In genomic region chr11:82003671-82004148, GRCh38 we compare ENCODE assay signal across 14 cellular contexts.
DNase-seq lines count a peak whose midpoint lies in the region; ATAC-seq, FAIRE-seq and TF ChIP-seq lines count a peak whose summit lies in the region.
"Had no signal": no experiment of that assay in that cellular context is flagged by ENCODE, and none has a peak within 500 bp of the region (broad histone marks: within the 10 kb centered on the region; RNA-seq: fewer than 3 reads in every experiment).

No MANE protein-coding gene starts in this region.

- no peak overlapping the region for H3K4me3 Mint-ChIP-seq in activated CD8-positive, alpha-beta memory T cell treated with anti-CD3 and anti-CD28 coated beads, Interleukin-2, amount 10 ng/mL, durations not matched to agents 7 days and 5 days

- no peaks in the 10 kb centered on the region for H3K27me3 Mint-ChIP-seq in activated CD8-positive, alpha-beta memory T cell treated with anti-CD3 and anti-CD28 coated beads, Interleukin-2, amount 10 ng/mL, durations not matched to agents 7 days and 5 days

- CTCF ChIA-PET in activated CD8-positive, alpha-beta memory T cell treated with anti-CD3 and anti-CD28 coated beads, Interleukin-2, amount 10 ng/mL, durations not matched to agents 7 days and 5 days (lab: Charles Lee), result no interaction called here

- no peak for ATAC-seq in activated CD8-positive, alpha-beta memory T cell treated with anti-CD3 and anti-CD28 coated beads, Interleukin-2, amount 10 ng/mL, durations not matched to agents 7 days and 5 days
- no peak for ATAC-seq in GM19328 (IDR thresholded peaks at IDR 0.05; ENCODE audit: unreplicated experiment)
- ATAC-seq: body of pancreas, upper lobe of right lung had no signal

- H3K36me3 Mint-ChIP-seq in activated CD8-positive, alpha-beta memory T cell treated with anti-CD3 and anti-CD28 coated beads, Interleukin-2, amount 10 ng/mL, durations not matched to agents 7 days and 5 days, result no peaks in the 10 kb centered on the region

- no peaks in the 10 kb centered on the region for H3K9me3 Mint-ChIP-seq in activated CD8-positive, alpha-beta memory T cell treated with anti-CD3 and anti-CD28 coated beads, Interleukin-2, amount 10 ng/mL, durations not matched to agents 7 days and 5 days (ENCODE audit: low read depth)

- no peak for TF ChIP-seq POLR2A in GM12891 (IDR thresholded peaks at IDR 0.05; ENCODE audit: low read depth, low read length)

- DNase-seq in activated CD8-positive, alpha-beta memory T cell treated with anti-CD3 and anti-CD28 coated beads, Interleukin-2, amount 50 U/mL, for 48 hours, result peak; percentile 60
- DNase-seq in activated CD8-positive, alpha-beta memory T cell treated with anti-CD3 and anti-CD28 coated beads, Interleukin-2, amount 10 ng/mL, durations not matched to agents 7 days and 5 days, result no peak
- peak; percentile 12 for DNase-seq in NCI-H510A (lab: John Stamatoyannopoulos, UW)
- DNase-seq in epithelial cell of esophagus (ENCODE audit: low read depth), result peak; percentile 75
- DNase-seq in stimulated activated CD8-positive, alpha-beta memory T cell treated with anti-CD3 and anti-CD28 coated beads, Interleukin-4, amount 100 ng/mL, for 48 hours, result peak; percentile 45
- no peak for DNase-seq in GM12891 (ENCODE audit: insufficient read length, low spot score)
- no peak for DNase-seq in OCI-M1 (lab: John Stamatoyannopoulos, UW)
- DNase-seq: NCI-H1048, NCI-H774, upper lobe of right lung had no signal

- peaks cover 11% of the 10 kb centered on the region for H3K4me1 Mint-ChIP-seq in activated CD8-positive, alpha-beta memory T cell treated with anti-CD3 and anti-CD28 coated beads, Interleukin-2, amount 10 ng/mL, durations not matched to agents 7 days and 5 days

- no peak overlapping the region for H3K4me3 ChIP-seq in epithelial cell of esophagus (ENCODE audit: low read length)
- H3K4me3 ChIP-seq: BLaER1 treated with 17β-estradiol and CSF1 and Interleukin-3, amounts not matched to agents 10 nM and 100 nM; body of pancreas; right atrium auricular region; upper lobe of right lung had no signal

- no peak overlapping the region for H3K27ac Mint-ChIP-seq in activated CD8-positive, alpha-beta memory T cell treated with anti-CD3 and anti-CD28 coated beads, Interleukin-2, amount 10 ng/mL, durations not matched to agents 7 days and 5 days

- TF ChIP-seq CTCF in epithelial cell of esophagus (IDR thresholded peaks at IDR 0.05; ENCODE audit: insufficient read depth, low read depth, low read length, missing control alignments), result no peak

- no peak for FAIRE-seq in GM12891 (lab: Jason Lieb, UNC)

TF ChIP-seq in GM12891, 5 proteins besides CTCF, POLR2A, EP300 and RAD21:
- TF ChIP-seq SPI1 (IDR thresholded peaks at IDR 0.05; ENCODE audit: low read depth, low read length), result no peak
- TF ChIP-seq POU2F2 (IDR thresholded peaks at IDR 0.05; ENCODE audit: low read depth, low read length), result no peak
- TF ChIP-seq POLR2AphosphoS5 (IDR thresholded peaks at IDR 0.05; ENCODE audit: low read depth, low read length), result no peak
- no peak for TF ChIP-seq TAF1 (IDR thresholded peaks at IDR 0.05; ENCODE audit: low read depth, low read length)
- no peak for TF ChIP-seq PAX5 (IDR thresholded peaks at IDR 0.05; ENCODE audit: insufficient read depth, low read length, severe bottlenecking)

Comparison
In these comparisons a context has a peak if more than half of its experiments do, and no peak if none do; other contexts are left out.
1. DNase-seq: peak in activated CD8-positive, alpha-beta memory T cell treated with anti-CD3 and anti-CD28 coated beads, Interleukin-2, amount 50 U/mL, for 48 hours (single experiment), NCI-H510A (single experiment), epithelial cell of esophagus (single experiment) and stimulated activated CD8-positive, alpha-beta memory T cell treated with anti-CD3 and anti-CD28 coated beads, Interleukin-4, amount 100 ng/mL, for 48 hours (single experiment); none in activated CD8-positive, alpha-beta memory T cell treated with anti-CD3 and anti-CD28 coated beads, Interleukin-2, amount 10 ng/mL, durations not matched to agents 7 days and 5 days (single experiment), GM12891 (single experiment) and OCI-M1 (single experiment).